In genomic region chr10:111240348-111240747, GRCh38 we compare ENCODE assay signal across 20 cellular contexts.
DNase-seq lines count a peak whose midpoint lies in the region; ATAC-seq, FAIRE-seq and TF ChIP-seq lines count a peak whose summit lies in the region.
"Had no signal": no experiment of that assay in that cellular context is flagged by ENCODE, and none has a peak within 500 bp of the region (broad histone marks: within the 10 kb centered on the region; RNA-seq: fewer than 3 reads in every experiment).

No MANE protein-coding gene starts in this region.

- peaks cover 7% of the 10 kb centered on the region for H3K27me3 Mint-ChIP-seq in activated CD4-positive, alpha-beta T cell treated with anti-CD3 and anti-CD28 coated beads, Interleukin-2, amount 10 ng/mL, durations not matched to agents 24 days and 14 days

- POLR2A ChIA-PET in A549 (lab: Yijun Ruan, JAX) = no interaction called here

- H3K9me3 Mint-ChIP-seq in activated CD4-positive, alpha-beta T cell treated with anti-CD3 and anti-CD28 coated beads, Interleukin-2, amount 10 ng/mL, durations not matched to agents 24 days and 14 days = no peaks in the 10 kb centered on the region
- H3K9me3 Mint-ChIP-seq: CD4-positive, alpha-beta T cell; CD8-positive, alpha-beta T cell had no signal

- no peaks in the 10 kb centered on the region for H3K36me3 ChIP-seq in esophagus muscularis mucosa
- H3K36me3 ChIP-seq: BE2C, BLaER1 had no signal

- H3K4me3 ChIP-seq in A549 = no peak overlapping the region
- H3K4me3 ChIP-seq in esophagus muscularis mucosa = no peak overlapping the region
- H3K4me3 ChIP-seq: BLaER1 had no signal

- H3K4me3 Mint-ChIP-seq in activated CD4-positive, alpha-beta T cell treated with anti-CD3 and anti-CD28 coated beads, Interleukin-2, amount 10 ng/mL, durations not matched to agents 24 days and 14 days = no peak overlapping the region
- H3K4me3 Mint-ChIP-seq: CD14-positive monocyte; CD4-positive, alpha-beta T cell; CD8-positive, alpha-beta T cell had no signal

- no peak overlapping the region for H3K27ac ChIP-seq in A549
- H3K27ac ChIP-seq in esophagus muscularis mucosa (replicated peaks in 1 of 4) = no peak overlapping the region
- H3K27ac ChIP-seq: 22Rv1, BLaER1 had no signal

- intact Hi-C loops in activated CD4-positive, alpha-beta T cell treated with anti-CD3 and anti-CD28 coated beads, Interleukin-2, amount 10 ng/mL, durations not matched to agents 24 days and 14 days (cut with micrococcal nuclease) = no loop called here
- intact Hi-C loops in esophagus muscularis mucosa (cut with DNase I) = no loop called here

- TF ChIP-seq RAD21 in A549 (conservative IDR thresholded peaks at IDR 0.05 in 1 of 2, IDR thresholded peaks at IDR 0.05 in 1 of 2) = no peak

- H3K27me3 ChIP-seq in esophagus muscularis mucosa = no peaks in the 10 kb centered on the region
- H3K27me3 ChIP-seq: BE2C, BLaER1 had no signal

- TF ChIP-seq CTCF in A549 (IDR thresholded peaks at IDR 0.05) (no peak), esophagus muscularis mucosa (IDR thresholded peaks at IDR 0.05) (no peak)

- no peak overlapping the region for H3K27ac Mint-ChIP-seq in activated CD4-positive, alpha-beta T cell treated with anti-CD3 and anti-CD28 coated beads, Interleukin-2, amount 10 ng/mL, durations not matched to agents 24 days and 14 days
- H3K27ac Mint-ChIP-seq: CD14-positive monocyte; CD4-positive, alpha-beta T cell; CD8-positive, alpha-beta T cell had no signal

- FAIRE-seq in A549 (lab: Jason Lieb, UNC) = no peak
- FAIRE-seq: D721Med, G401.6, GM12891 had no signal

- H3K4me1 Mint-ChIP-seq in activated CD4-positive, alpha-beta T cell treated with anti-CD3 and anti-CD28 coated beads, Interleukin-2, amount 10 ng/mL, durations not matched to agents 24 days and 14 days = no peaks in the 10 kb centered on the region
- H3K4me1 Mint-ChIP-seq: CD14-positive monocyte had no signal

- H3K4me1 ChIP-seq in A549 (no peaks in the 10 kb centered on the region), esophagus muscularis mucosa (no peaks in the 10 kb centered on the region)
- H3K4me1 ChIP-seq: BE2C, Caco-2 had no signal

- H3K4me2 ChIP-seq in A549 = no peak overlapping the region
- H3K4me2 ChIP-seq: BLaER1 had no signal

- H3K36me3 Mint-ChIP-seq in activated CD4-positive, alpha-beta T cell treated with anti-CD3 and anti-CD28 coated beads, Interleukin-2, amount 10 ng/mL, durations not matched to agents 24 days and 14 days (ENCODE audit: low read depth) = no peaks in the 10 kb centered on the region
- H3K36me3 Mint-ChIP-seq: CD14-positive monocyte; CD8-positive, alpha-beta T cell had no signal

- TF ChIP-seq EP300 in A549 (IDR thresholded peaks at IDR 0.05) (no peak), esophagus muscularis mucosa (IDR thresholded peaks at IDR 0.05) (no peak)

- CTCF ChIA-PET in A549 (lab: Yijun Ruan, JAX) = no interaction called here

- no peak for ATAC-seq in A549
- ATAC-seq: CD8-positive, alpha-beta T cell had no signal

- DNase-seq in activated CD4-positive, alpha-beta T cell treated with anti-CD3 and anti-CD28 coated beads, Interleukin-2, amount 10 ng/mL, durations not matched to agents 24 days and 14 days = peak; percentile 49
- DNase-seq in activated CD4-positive, alpha-beta T cell treated with anti-CD3 and anti-CD28 coated beads, Interleukin-2, amount 50 U/mL, for 1 hour = no peak
- DNase-seq in A549 (ENCODE audit: low read depth in 1 of 2, low spot score in 1 of 2) = no peak
- peak; percentile 55 for DNase-seq in esophagus muscularis mucosa (ENCODE audit: extremely low spot score)
- no peak for DNase-seq in ureter (ENCODE audit: low spot score)
- DNase-seq: ACHN; BE2C; C1 segment of cervical spinal cord; Caco-2; Calu3; CD4-positive, alpha-beta T cell; CD8-positive, alpha-beta T cell; DMS79 treated with DMSO at 0.1 percent for 48 hours; GF-D8 had no signal

- no peak for TF ChIP-seq POLR2A in A549 (IDR thresholded peaks at IDR 0.05; ENCODE audit: low read length)
- no peak for TF ChIP-seq POLR2A in esophagus muscularis mucosa (IDR thresholded peaks at IDR 0.05; ENCODE audit: low read depth)

- 0% methylated on average over 1 of the region's 1 CpG for WGBS in A549 (ENCODE audit: missing lambda C conversion rate)
- WGBS in esophagus muscularis mucosa = 89% methylated on average over 1 of the region's 1 CpG

- no peaks in the 10 kb centered on the region for H3K9me3 ChIP-seq in A549
- H3K9me3 ChIP-seq in esophagus muscularis mucosa = no peaks in the 10 kb centered on the region
- H3K9me3 ChIP-seq: BE2C, BLaER1, Caco-2 had no signal

TF ChIP-seq in A549, 52 proteins besides CTCF, POLR2A, EP300 and RAD21:
- no peak for TF ChIP-seq ZNF302 (CRISPR knock-in tag; IDR thresholded peaks at IDR 0.05)
- no peak for TF ChIP-seq CBX8 (IDR thresholded peaks at IDR 0.05)
- TF ChIP-seq NPAS2 (CRISPR knock-in tag; IDR thresholded peaks at IDR 0.05; ENCODE audit: borderline replicate concordance) = no peak
- no peak for TF ChIP-seq NR3C1 (IDR thresholded peaks at IDR 0.05)
- no peak for TF ChIP-seq E2F6 (IDR thresholded peaks at IDR 0.05; ENCODE audit: borderline replicate concordance, low read depth)
- TF ChIP-seq MAFK (IDR thresholded peaks at IDR 0.05; ENCODE audit: partially characterized antibody) = peak; percentile 65

Comparison
In these comparisons a context has a peak if more than half of its experiments do, and no peak if none do; other contexts are left out.
1. DNase-seq: peak in activated CD4-positive, alpha-beta T cell treated with anti-CD3 and anti-CD28 coated beads, Interleukin-2, amount 10 ng/mL, durations not matched to agents 24 days and 14 days (single experiment) and esophagus muscularis mucosa (single experiment); none in activated CD4-positive, alpha-beta T cell treated with anti-CD3 and anti-CD28 coated beads, Interleukin-2, amount 50 U/mL, for 1 hour (single experiment), A549 (0 of 2) and ureter (single experiment).